In genomic region chr19:51108066-51108804, GRCh38 we compare ENCODE assay signal across 8 cellular contexts. TPM values are rescaled to one million over a fixed set of nuclear protein-coding genes. Genes with fewer than 3 reads are reported as not detected.
DNase-seq lines count a peak whose midpoint lies in the region; ATAC-seq and TF ChIP-seq lines count a peak whose summit lies in the region.

Gene CTU1, minus strand, starts transcription at chr19:51108409. Its CDS starts 3,840 bp downstream, at chr19:51104569.

- H3K4me1 ChIP-seq in PC-3 (ENCODE audit: insufficient read depth, low read length) (peaks cover 17% of the 10 kb centered on the region; the same call in 1 of the 2 replicates), mucosa of rectum (ENCODE audit: control insufficient read depth in 2 of 2, insufficient read depth in 2 of 2, low read length in 2 of 2) (peaks cover 7 to 13% of the 10 kb centered on the region in 2 donors)

- H3K27me3 Mint-ChIP-seq in activated T-cell treated with anti-CD3 and anti-CD28 coated beads, Interleukin-2, amount 50 U/mL, for 24 hours = no peaks in the 10 kb centered on the region

- peak; percentile 94 for DNase-seq in DMS114 treated with DMSO at 0.1 percent for 48 hours (lab: John Stamatoyannopoulos, UW; ENCODE audit: unreplicated experiment)
- DNase-seq in PC-3 = peak; percentile 100
- DNase-seq in activated T-cell treated with anti-CD3 and anti-CD28 coated beads, Interleukin-2, amount 50 U/mL, for 24 hours = peak; percentile 97
- DNase-seq in erythroblast (lab: John Stamatoyannopoulos, UW) = peak; percentile 99
- peak; percentile 97 for DNase-seq in stimulated activated CD8-positive, alpha-beta memory T cell treated with anti-CD3 and anti-CD28 coated beads, Interleukin-4, amount 100 ng/mL, for 48 hours

- POLR2A ChIA-PET in PC-3 (lab: Charles Lee; ENCODE audit: unreplicated experiment) = interaction anchor here (0.6 kb wide), 1 partner anchor 9 kb away, joined by 4 read pairs; no protein-coding TSS in a partner anchor

- H3K36me3 ChIP-seq in PC-3 (ENCODE audit: low read depth, low read length) (peaks cover 6% of the 10 kb centered on the region), mucosa of rectum (ENCODE audit: control insufficient read depth in 2 of 2, insufficient read depth in 2 of 2, low read length in 2 of 2) (peaks cover 0 to 4% of the 10 kb centered on the region in 2 donors)

- TF ChIP-seq CTCF in PC-3 (conservative IDR thresholded peaks at IDR 0.05; ENCODE audit: low read depth, low read length) = no peak

- peak within 1 kb of the TSS; percentile 97 for H3K4me3 Mint-ChIP-seq in activated T-cell treated with anti-CD3 and anti-CD28 coated beads, Interleukin-2, amount 50 U/mL, for 24 hours

- peaks cover 44% of the 10 kb centered on the region for H3K36me3 Mint-ChIP-seq in activated T-cell treated with anti-CD3 and anti-CD28 coated beads, Interleukin-2, amount 50 U/mL, for 24 hours (ENCODE audit: low read depth)

- ATAC-seq in GM21576 (IDR thresholded peaks at IDR 0.05; ENCODE audit: unreplicated experiment) (peak; percentile 92), PC-3 (peak; percentile 99)

- H3K4me1 Mint-ChIP-seq in activated T-cell treated with anti-CD3 and anti-CD28 coated beads, Interleukin-2, amount 50 U/mL, for 24 hours (ENCODE audit: low read depth) = peaks cover 44% of the 10 kb centered on the region

- peak within 1 kb of the TSS; percentile 96 for H3K4me2 ChIP-seq in PC-3 (ENCODE audit: low read length)

- H3K27ac ChIP-seq in PC-3 (ENCODE audit: low read length) = peak within 1 kb of the TSS; percentile 39
- H3K27ac ChIP-seq in mucosa of rectum (ENCODE audit: low read depth in 2 of 2, low read length in 2 of 2) = peak within 1 kb of the TSS; percentile 44 to 57

- H2AFZ ChIP-seq in PC-3 (ENCODE audit: low read length) = peak within 1 kb of the TSS; percentile 88

- H3K27me3 ChIP-seq in PC-3 (ENCODE audit: low read length) (peaks cover 4% of the 10 kb centered on the region; the same call in 1 of the 2 replicates), mucosa of rectum (ENCODE audit: control insufficient read depth in 2 of 2, insufficient read depth in 2 of 2, low read length in 2 of 2) (peaks cover 2 to 5% of the 10 kb centered on the region in 2 donors)

- no peak for TF ChIP-seq RAD21 in Ishikawa (IDR thresholded peaks at IDR 0.05; ENCODE audit: low read depth)

- no peaks in the 10 kb centered on the region for H3K9me2 ChIP-seq in PC-3 (replicated peaks; ENCODE audit: low read length)

- CTCF ChIA-PET in PC-3 (lab: Charles Lee) = interaction anchor here (0.5 kb wide), 1 partner anchor 51 kb away, joined by 3 read pairs; no protein-coding TSS in a partner anchor

- peak; percentile 27; the same call in 1 of the 2 replicates for TF ChIP-seq EP300 in Ishikawa (IDR thresholded peaks at IDR 0.05; ENCODE audit: borderline replicate concordance)

- no TSS peak for BruUV-seq in PC-3 (replicated peaks; lab: Mats Ljungman, UMichigan)

- H3K27ac Mint-ChIP-seq in activated T-cell treated with anti-CD3 and anti-CD28 coated beads, Interleukin-2, amount 50 U/mL, for 24 hours = peak within 1 kb of the TSS; percentile 95

- H3K4me3 ChIP-seq in PC-3 (ENCODE audit: low read length) = peak within 1 kb of the TSS; percentile 91
- peak within 1 kb of the TSS; percentile 87 to 96 for H3K4me3 ChIP-seq in mucosa of rectum (ENCODE audit: low read length in 2 of 2)

- TF ChIP-seq POLR2A in erythroblast (IDR thresholded peaks at IDR 0.05; ENCODE audit: low read length) = peak; percentile 85

- H3K79me2 ChIP-seq in PC-3 (ENCODE audit: low read length) = peaks cover 40% of the 10 kb centered on the region

- no peaks in the 10 kb centered on the region for H3K9me3 ChIP-seq in PC-3 (ENCODE audit: low read length)
- H3K9me3 ChIP-seq in mucosa of rectum (ENCODE audit: control insufficient read depth in 2 of 2, low read length in 2 of 2) = no peaks in the 10 kb centered on the region

- no peaks in the 10 kb centered on the region for H4K20me1 ChIP-seq in PC-3 (ENCODE audit: low read length)

- H3K9me3 Mint-ChIP-seq in activated T-cell treated with anti-CD3 and anti-CD28 coated beads, Interleukin-2, amount 50 U/mL, for 24 hours = no peaks in the 10 kb centered on the region

- H3F3A ChIP-seq in PC-3 (ENCODE audit: low read length, unreplicated experiment) = no peaks in the 10 kb centered on the region

- intact Hi-C loops in PC-3 (cut with micrococcal nuclease) = loop anchor here (5.0 kb wide), 1 partner anchor 306 kb away; no protein-coding TSS in a partner anchor

- H3K9ac ChIP-seq in PC-3 (ENCODE audit: low read length) (peak within 1 kb of the TSS; percentile 90), mucosa of rectum (ENCODE audit: low read depth in 1 of 2, low read length in 2 of 2) (peak within 1 kb of the TSS; percentile 57 to 72)

TF ChIP-seq in Ishikawa, 13 proteins besides CTCF, POLR2A, EP300 and RAD21:
- TF ChIP-seq FOXM1 (IDR thresholded peaks at IDR 0.05; ENCODE audit: borderline replicate concordance, low read depth) (peak; percentile 47; the same call in 1 of the 2 replicates), NFIC (IDR thresholded peaks at IDR 0.05) (no peak), TEAD4 (IDR thresholded peaks at IDR 0.05) (no peak), YY1 (IDR thresholded peaks at IDR 0.05; ENCODE audit: low read depth) (peak; percentile 58), CREB1 (IDR thresholded peaks at IDR 0.05; ENCODE audit: low read depth) (peak; percentile 57; the same call in 1 of the 2 replicates), EGR1 (IDR thresholded peaks at IDR 0.05) (no peak), MAX (IDR thresholded peaks at IDR 0.05) (peak; percentile 82), TAF1 (IDR thresholded peaks at IDR 0.05; ENCODE audit: low read depth) (peak; percentile 52; the same call in 1 of the 2 replicates), TCF12 (IDR thresholded peaks at IDR 0.05; ENCODE audit: low read depth) (peak; percentile 70), ZBTB7A (IDR thresholded peaks at IDR 0.05; ENCODE audit: low read depth) (0 out of 2 replicates have a peak, but pooled peaks have one; percentile 44), REST (IDR thresholded peaks at IDR 0.05; ENCODE audit: low read depth) (no peak), USF1 (IDR thresholded peaks at IDR 0.05) (peak; percentile 46; the same call in 1 of the 2 replicates)

RNA-seq across cellular contexts. Expression of gene CTU1, which starts in this region (rescaled TPM):
- 29.0 and 40.8 TPM in 2 replicates for total RNA-seq in PC-3 (2014; rRNA removed)

Comparison
In these comparisons a context has a peak if more than half of its experiments do, and no peak if none do; other contexts are left out.
1. Peak in every context shown above with its lines: DNase-seq, ATAC-seq, H3K4me3 ChIP-seq and H3K27ac ChIP-seq.